Comparison of ENCODE assay signal across 9 cellular contexts in the genomic region with DNA sequence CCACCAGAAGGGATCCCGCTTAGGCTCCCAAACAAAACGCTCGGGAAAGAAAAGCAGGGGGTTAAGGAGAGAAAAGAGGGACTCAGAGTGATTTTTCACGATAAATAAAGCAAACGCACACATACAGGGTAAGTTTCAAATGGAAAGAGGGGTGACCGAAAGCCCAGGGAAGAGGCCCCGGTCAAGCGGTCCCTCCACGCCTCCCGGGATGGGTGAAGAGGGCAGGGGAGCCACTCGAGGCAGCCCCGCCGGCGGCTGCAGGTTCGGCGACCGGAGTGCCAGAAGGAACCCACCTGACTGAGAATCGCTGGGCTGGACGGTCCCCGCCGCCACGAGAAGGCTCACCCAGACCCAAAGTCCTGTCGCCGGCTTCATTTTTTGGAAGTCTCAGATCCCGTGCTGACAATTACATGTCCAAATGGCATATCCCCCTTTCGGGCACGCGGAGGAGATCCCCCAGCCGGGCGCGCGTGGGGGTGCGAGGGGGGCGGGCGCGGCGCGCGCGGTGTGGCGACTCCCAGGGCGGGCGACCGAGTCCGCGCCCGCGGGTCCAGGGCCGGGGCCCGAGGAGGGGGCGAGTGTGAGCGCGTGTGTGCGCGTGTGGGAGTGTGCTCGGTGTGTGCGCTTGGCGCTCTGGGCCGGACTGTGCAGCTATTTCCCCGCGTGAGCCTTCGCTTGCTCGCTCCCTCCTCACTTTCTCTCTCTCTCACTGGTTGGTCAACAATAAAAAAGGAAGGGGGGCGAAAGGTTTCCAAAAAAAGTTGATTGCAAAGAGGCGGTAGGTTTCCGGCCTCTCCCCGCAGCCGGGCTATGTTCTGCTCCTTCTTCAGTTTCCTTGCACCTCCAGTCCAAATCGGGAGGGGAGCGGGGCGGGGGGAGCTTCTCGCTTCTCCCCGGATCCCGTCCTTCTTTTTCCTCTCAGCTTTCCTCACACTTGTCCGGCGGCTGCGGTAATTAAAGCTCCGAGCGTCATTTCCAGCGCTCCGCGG. TPM values are rescaled to one million over a fixed set of nuclear protein-coding genes. Genes with fewer than 3 reads are reported as not detected.
DNase-seq lines count a peak whose midpoint lies in the region; ATAC-seq, FAIRE-seq and TF ChIP-seq lines count a peak whose summit lies in the region.
"Had no signal": no experiment of that assay in that cellular context is flagged by ENCODE, and none has a peak within 500 bp of the region (broad histone marks: within the 10 kb centered on the region; RNA-seq: fewer than 3 reads in every experiment).

A gene (minus strand): TSS at position 647 of the 989 bp plus-strand sequence. CDS start 272 bp downstream, at position 375.

- H3K4me3 ChIP-seq in HCT116 (replicated peaks in 1 of 2; ENCODE audit: low read depth in 1 of 2, low read length in 2 of 2), result no peak within 1 kb of the TSS
- H3K4me3 ChIP-seq in astrocyte (ENCODE audit: insufficient read depth, low read depth, low read length), result peak within 1 kb of the TSS; percentile 74
- peak within 1 kb of the TSS; percentile 75 for H3K4me3 ChIP-seq in iPS-18a (ENCODE audit: low read length)
- H3K4me3 ChIP-seq in skeletal muscle cell (ENCODE audit: low read depth, low read length), result peak within 1 kb of the TSS; percentile 58

- no peak for TF ChIP-seq RAD21 in HCT116 (IDR thresholded peaks at IDR 0.05; ENCODE audit: low read depth)

- no peak for FAIRE-seq in astrocyte (lab: Jason Lieb, UNC)
- FAIRE-seq: endometrium had no signal

- no peaks in the 10 kb centered on the region for H3K9me2 ChIP-seq in HCT116 (ENCODE audit: insufficient read depth)

- H3K27ac ChIP-seq in HCT116 (ENCODE audit: low read depth, low read length) (no peak within 1 kb of the TSS), astrocyte (ENCODE audit: low read depth, low read length) (no peak within 1 kb of the TSS), iPS-18a (ENCODE audit: low read length) (no peak within 1 kb of the TSS)

- H3K4me1 ChIP-seq in HCT116 (ENCODE audit: control insufficient read depth in 1 of 2, insufficient read depth in 2 of 2, low read length in 2 of 2) (no peaks in the 10 kb centered on the region), astrocyte (ENCODE audit: insufficient read depth, low read length) (peaks cover 13% of the 10 kb centered on the region), iPS-18a (ENCODE audit: control insufficient read depth, low read depth, low read length) (peaks cover 14% of the 10 kb centered on the region)

- POLR2A ChIA-PET in HCT116 (lab: Charles Lee), result no interaction called here

- H3K4me2 ChIP-seq in HCT116 (ENCODE audit: low read length) (peak within 1 kb of the TSS; percentile 14; the same call in 1 of the 2 replicates), astrocyte (ENCODE audit: low read length) (peak within 1 kb of the TSS; percentile 91)

- peaks cover 2% of the 10 kb centered on the region for H3K4me1 Mint-ChIP-seq in astrocyte (ENCODE audit: low read depth, unreplicated experiment)

- H3K9me3 ChIP-seq in HCT116 (ENCODE audit: control insufficient read depth in 1 of 2, insufficient read depth in 1 of 2, low read depth in 1 of 2, low read length in 2 of 2), result no peaks in the 10 kb centered on the region
- H3K9me3 ChIP-seq in astrocyte (ENCODE audit: insufficient read depth, low read depth, low read length), result no peaks in the 10 kb centered on the region
- no peaks in the 10 kb centered on the region for H3K9me3 ChIP-seq in iPS-18a (ENCODE audit: control insufficient read depth, low read depth, low read length)

- no peak within 1 kb of the TSS for H3K9ac ChIP-seq in HCT116 (ENCODE audit: low read length)
- H3K9ac ChIP-seq in astrocyte (ENCODE audit: low read length), result peak within 1 kb of the TSS; percentile 36
- H3K9ac ChIP-seq in iPS-18a (ENCODE audit: low read length), result no peak within 1 kb of the TSS

- ATAC-seq in HCT116 (no peak), HG02763 (IDR thresholded peaks at IDR 0.05; ENCODE audit: unreplicated experiment) (no peak)

- H3K9me3 Mint-ChIP-seq in astrocyte (ENCODE audit: unreplicated experiment), result no peaks in the 10 kb centered on the region

- H4K20me1 ChIP-seq in HCT116 (ENCODE audit: insufficient read depth) (no peaks in the 10 kb centered on the region), astrocyte (ENCODE audit: insufficient read depth, low read length) (no peaks in the 10 kb centered on the region)

- no peak for TF ChIP-seq POLR2A in HCT116 (IDR thresholded peaks at IDR 0.05; ENCODE audit: borderline replicate concordance, extremely low read depth, insufficient read depth, insufficient read length)

- H3K27me3 ChIP-seq in HCT116 (ENCODE audit: insufficient read depth, low read length) (no peaks in the 10 kb centered on the region), astrocyte (ENCODE audit: insufficient read depth, low read length) (peaks cover 24% of the 10 kb centered on the region), iPS-18a (ENCODE audit: control insufficient read depth, insufficient read depth, low read length) (peaks cover 65% of the 10 kb centered on the region)

- H3K79me2 ChIP-seq in HCT116 (ENCODE audit: insufficient read depth, low read length), result no peaks in the 10 kb centered on the region
- no peaks in the 10 kb centered on the region for H3K79me2 ChIP-seq in astrocyte (ENCODE audit: insufficient read depth, low read length)

- no peak within 1 kb of the TSS for H3K27ac Mint-ChIP-seq in astrocyte (ENCODE audit: unreplicated experiment)

- no peak for TF ChIP-seq CTCF in HCT116 (IDR thresholded peaks at IDR 0.05 in 2 of 3, conservative IDR thresholded peaks at IDR 0.05 in 1 of 3; ENCODE audit: borderline replicate concordance in 1 of 3, insufficient read depth in 1 of 3, low read depth in 2 of 3, low read length in 2 of 3)
- no peak for TF ChIP-seq CTCF in astrocyte (IDR thresholded peaks at IDR 0.05; ENCODE audit: insufficient read depth, low read depth, low read length)

- H3K27me3 Mint-ChIP-seq in astrocyte (ENCODE audit: low read depth, unreplicated experiment), result peaks cover 8% of the 10 kb centered on the region

- DNase-seq in Ammon's horn (ENCODE audit: low spot score) (peak; percentile 20), HCT116 (ENCODE audit: low read depth, low spot score) (no peak), astrocyte (ENCODE audit: low read depth) (no peak), skeletal muscle cell (ENCODE audit: low read depth) (no peak), cerebellar nuclear complex (lab: John Stamatoyannopoulos, UW) (no peak), NCI-H187 (lab: John Stamatoyannopoulos, UW) (no peak)

- no TSS peak for BruUV-seq in HCT116 (replicated peaks; lab: Mats Ljungman, UMichigan)

- H3K36me3 ChIP-seq in HCT116 (ENCODE audit: control insufficient read depth in 1 of 2, insufficient read depth in 2 of 2, low read length in 2 of 2) (no peaks in the 10 kb centered on the region), astrocyte (ENCODE audit: insufficient read depth, low read length) (no peaks in the 10 kb centered on the region), iPS-18a (ENCODE audit: control insufficient read depth, low read depth, low read length) (no peaks in the 10 kb centered on the region)

- peak within 1 kb of the TSS; percentile 92 for H3K4me3 Mint-ChIP-seq in astrocyte (ENCODE audit: unreplicated experiment)

- no peaks in the 10 kb centered on the region for H3K36me3 Mint-ChIP-seq in astrocyte (ENCODE audit: low read depth, unreplicated experiment)

- intact Hi-C loops in HCT116 (cut with micrococcal nuclease), result no loop called here

- CTCF ChIA-PET in HCT116 (lab: Charles Lee), result no interaction called here

- RAD21 ChIA-PET in HCT116 (lab: Charles Lee; ENCODE audit: low non-redundant PET in 1 of 2, low total read pairs in 2 of 2, uncharacterized antibody in 2 of 2, unreplicated experiment in 2 of 2), result no interaction called here

- H2AFZ ChIP-seq in HCT116 (ENCODE audit: low read depth, low read length, poor library complexity, severe bottlenecking) (no peak within 1 kb of the TSS), astrocyte (ENCODE audit: low read depth, low read length) (peak within 1 kb of the TSS; percentile 79)

TF ChIP-seq in HCT116, 20 proteins besides CTCF, POLR2A, EP300 and RAD21 (continues in another document):
- TF ChIP-seq POLR2AphosphoS5 (IDR thresholded peaks at IDR 0.05; ENCODE audit: low read depth, low read length) (no peak), CBX3 (IDR thresholded peaks at IDR 0.05; ENCODE audit: low read depth) (no peak), ZFX (IDR thresholded peaks at IDR 0.05) (no peak), SIN3A (IDR thresholded peaks at IDR 0.05; ENCODE audit: low read depth) (no peak), EZH2phosphoT487 (IDR thresholded peaks at IDR 0.05; ENCODE audit: borderline replicate concordance) (no peak), EGR1 (IDR thresholded peaks at IDR 0.05; ENCODE audit: low read depth) (no peak), CEBPB (IDR thresholded peaks at IDR 0.05; ENCODE audit: low read depth) (no peak), YY1 (IDR thresholded peaks at IDR 0.05; ENCODE audit: extremely low read depth, insufficient replicate concordance, low read depth, low read length) (no peak), ELF1 (IDR thresholded peaks at IDR 0.05; ENCODE audit: borderline replicate concordance, low read depth) (no peak), TCF7L2 (IDR thresholded peaks at IDR 0.05; ENCODE audit: borderline replicate concordance, extremely low read depth, insufficient read depth, insufficient read length) (no peak)
- TF ChIP-seq, protein P1, sequence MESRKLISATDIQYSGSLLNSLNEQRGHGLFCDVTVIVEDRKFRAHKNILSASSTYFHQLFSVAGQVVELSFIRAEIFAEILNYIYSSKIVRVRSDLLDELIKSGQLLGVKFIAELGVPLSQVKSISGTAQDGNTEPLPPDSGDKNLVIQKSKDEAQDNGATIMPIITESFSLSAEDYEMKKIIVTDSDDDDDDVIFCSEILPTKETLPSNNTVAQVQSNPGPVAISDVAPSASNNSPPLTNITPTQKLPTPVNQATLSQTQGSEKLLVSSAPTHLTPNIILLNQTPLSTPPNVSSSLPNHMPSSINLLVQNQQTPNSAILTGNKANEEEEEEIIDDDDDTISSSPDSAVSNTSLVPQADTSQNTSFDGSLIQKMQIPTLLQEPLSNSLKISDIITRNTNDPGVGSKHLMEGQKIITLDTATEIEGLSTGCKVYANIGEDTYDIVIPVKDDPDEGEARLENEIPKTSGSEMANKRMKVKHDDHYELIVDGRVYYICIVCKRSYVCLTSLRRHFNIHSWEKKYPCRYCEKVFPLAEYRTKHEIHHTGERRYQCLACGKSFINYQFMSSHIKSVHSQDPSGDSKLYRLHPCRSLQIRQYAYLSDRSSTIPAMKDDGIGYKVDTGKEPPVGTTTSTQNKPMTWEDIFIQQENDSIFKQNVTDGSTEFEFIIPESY (IDR thresholded peaks at IDR 0.05; ENCODE audit: extremely low read depth, insufficient replicate concordance, low read length), result no peak

RNA-seq across cellular contexts. Expression of the gene that starts here (rescaled TPM):
- total RNA-seq in HCT116 (2021; ENCODE audit: unreplicated experiment), result 0.10 TPM
- under 0.01 TPM in 1 of 2 replicates, not detected in the other for polyA plus RNA-seq in HCT116 (2012)
- total RNA-seq in astrocyte, result 0.72 and 1.2 TPM in 2 replicates

Comparison
In these comparisons a context has a peak if more than half of its experiments do, and no peak if none do; other contexts are left out.
1. H3K4me3 ChIP-seq: peak in astrocyte (single experiment), iPS-18a (single experiment) and skeletal muscle cell (single experiment); none in HCT116 (0 of 2).